In genomic region chr7:21169667-21170605, GRCh38 we compare ENCODE assay signal across 16 cellular contexts.
DNase-seq lines count a peak whose midpoint lies in the region; ATAC-seq and TF ChIP-seq lines count a peak whose summit lies in the region.
"Had no signal": no experiment of that assay in that cellular context is flagged by ENCODE, and none has a peak within 500 bp of the region (broad histone marks: within the 10 kb centered on the region; RNA-seq: fewer than 3 reads in every experiment).

No MANE protein-coding gene starts in this region.

- no peak overlapping the region for H3K4me3 ChIP-seq in epithelial cell of esophagus (ENCODE audit: low read length)
- H3K4me3 ChIP-seq in right atrium auricular region = no peak overlapping the region
- H3K4me3 ChIP-seq: SK-N-MC had no signal

- DNase-seq in Daoy (ENCODE audit: low read depth) (peak; percentile 29), NCI-H146 treated with DMSO at 0.1 percent for 48 hours (lab: John Stamatoyannopoulos, UW; ENCODE audit: unreplicated experiment) (peak; percentile 85), epithelial cell of esophagus (ENCODE audit: low read depth) (peak; percentile 68), kidney tubule cell (ENCODE audit: low spot score) (peak; percentile 70), DMS 273 treated with DMSO at 0.1 percent for 48 hours (lab: John Stamatoyannopoulos, UW) (no peak), right atrium auricular region (ENCODE audit: low spot score) (no peak)
- DNase-seq: ACHN; activated CD4-positive, alpha-beta T cell treated with anti-CD3 and anti-CD28 coated beads, Interleukin-2, amount 50 U/mL, for 1 hour; CD4-positive, alpha-beta memory T cell; NCI-H510A treated with DMSO at 0.1 percent for 48 hours; PC-3 had no signal

- no peaks in the 10 kb centered on the region for H3K4me1 ChIP-seq in right atrium auricular region

- H3K27ac ChIP-seq in right atrium auricular region = no peak overlapping the region
- H3K27ac ChIP-seq: HL-60, SK-N-MC had no signal

- ATAC-seq in GM21576 (IDR thresholded peaks at IDR 0.05; ENCODE audit: unreplicated experiment) (no peak), GM21447 (IDR thresholded peaks at IDR 0.05; ENCODE audit: unreplicated experiment) (no peak)
- ATAC-seq: activated naive CD4-positive, alpha-beta T cell treated with anti-CD3 and anti-CD28 coated beads, Interleukin-2, amount 50 U/mL, for 72 hours; PC-3 had no signal

- H3K36me3 ChIP-seq in right atrium auricular region = no peaks in the 10 kb centered on the region

- peaks cover 0 to 5% of the 10 kb centered on the region in 2 donors for H3K27me3 ChIP-seq in right atrium auricular region

- H3K9me3 ChIP-seq in right atrium auricular region = no peaks in the 10 kb centered on the region

- TF ChIP-seq CTCF in epithelial cell of esophagus (IDR thresholded peaks at IDR 0.05; ENCODE audit: insufficient read depth, low read depth, low read length, missing control alignments) (no peak), right atrium auricular region (IDR thresholded peaks at IDR 0.05) (no peak)

Comparison
In these comparisons a context has a peak if more than half of its experiments do, and no peak if none do; other contexts are left out.
1. DNase-seq: peak in Daoy (single experiment), NCI-H146 treated with DMSO at 0.1 percent for 48 hours (single experiment), epithelial cell of esophagus (single experiment) and kidney tubule cell (single experiment); none in DMS 273 treated with DMSO at 0.1 percent for 48 hours (single experiment) and right atrium auricular region (single experiment).